ENCODE assay signal across 1 cellular context in the genomic region with DNA sequence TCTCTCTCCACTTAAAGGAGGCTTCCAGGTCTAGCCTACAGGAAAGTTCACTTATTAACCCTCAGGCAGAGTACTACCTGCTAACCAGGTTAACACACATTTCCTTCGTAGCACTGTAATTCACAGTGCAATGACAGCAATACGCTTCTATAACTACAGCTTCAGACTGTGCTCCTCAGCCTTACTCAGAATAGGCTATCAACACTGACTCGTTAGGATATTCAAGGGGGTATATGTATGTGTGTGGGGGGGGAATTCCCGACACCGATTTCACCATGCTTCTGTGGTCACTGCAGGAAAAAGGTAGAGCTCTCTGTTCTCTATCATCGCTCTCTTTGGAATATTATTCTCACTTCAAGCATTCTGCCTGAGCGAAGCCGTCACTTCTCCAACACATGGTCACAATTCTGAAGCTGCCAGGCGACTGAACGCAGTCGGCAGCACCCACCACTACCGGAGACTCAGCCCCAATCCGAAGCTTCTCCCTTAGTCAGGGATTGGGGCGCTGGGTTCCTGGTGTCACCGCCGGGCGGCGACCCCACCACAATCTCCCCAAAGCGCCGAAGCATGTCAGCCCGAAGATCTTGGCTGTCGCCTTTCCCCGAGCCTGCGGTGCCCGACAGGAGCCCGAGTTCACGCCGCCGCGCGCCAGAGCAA.
TF ChIP-seq lines count a peak whose summit lies in the region.

No MANE protein-coding gene starts in this region.

TF ChIP-seq in GM12878, 131 proteins besides CTCF, POLR2A, EP300 and RAD21:
- TF ChIP-seq MXI1 (IDR thresholded peaks at IDR 0.05; ENCODE audit: low read depth, low read length) (peak; percentile 55), SREBF1 (IDR thresholded peaks at IDR 0.05; ENCODE audit: low read length) (no peak), ZNF274 (IDR thresholded peaks at IDR 0.05; ENCODE audit: insufficient read depth, insufficient read length) (no peak), MEF2B (IDR thresholded peaks at IDR 0.05; ENCODE audit: partially characterized antibody, poor library complexity, severe bottlenecking) (no peak), TBL1XR1 (IDR thresholded peaks at IDR 0.05; ENCODE audit: low read depth, low read length) (0 out of 2 replicates have a peak, but pooled peaks have one; percentile 4), RUNX3 (IDR thresholded peaks at IDR 0.05; ENCODE audit: low read length) (peak; percentile 86), CBFB (IDR thresholded peaks at IDR 0.05; ENCODE audit: low read depth) (0 out of 2 replicates have a peak, but pooled peaks have one; percentile 23), ATF7 (IDR thresholded peaks at IDR 0.05; ENCODE audit: low read depth) (0 out of 2 replicates have a peak, but pooled peaks have one; percentile 9), EGR1 (IDR thresholded peaks at IDR 0.05; ENCODE audit: borderline replicate concordance in 1 of 2, low read depth in 2 of 2, low read length in 2 of 2) (no peak), PAX5 (IDR thresholded peaks at IDR 0.05; ENCODE audit: borderline replicate concordance, low read depth, low read length) (no peak), KDM1A (IDR thresholded peaks at IDR 0.05; ENCODE audit: borderline replicate concordance) (no peak), ZNF24 (IDR thresholded peaks at IDR 0.05) (no peak), POLR2AphosphoS2 (IDR thresholded peaks at IDR 0.05; ENCODE audit: low read depth, low read length) (no peak; the same call in 1 of the 2 replicates), TCF7 (IDR thresholded peaks at IDR 0.05; ENCODE audit: borderline replicate concordance) (no peak), SIN3A (IDR thresholded peaks at IDR 0.05; ENCODE audit: low read depth, low read length) (peak; percentile 51; the same call in 1 of the 2 replicates), NFIC (IDR thresholded peaks at IDR 0.05; ENCODE audit: low read depth, low read length) (no peak), CREB1 (IDR thresholded peaks at IDR 0.05; ENCODE audit: low read depth) (0 out of 2 replicates have a peak, but pooled peaks have one; percentile 11)
- TF ChIP-seq, protein P1, sequence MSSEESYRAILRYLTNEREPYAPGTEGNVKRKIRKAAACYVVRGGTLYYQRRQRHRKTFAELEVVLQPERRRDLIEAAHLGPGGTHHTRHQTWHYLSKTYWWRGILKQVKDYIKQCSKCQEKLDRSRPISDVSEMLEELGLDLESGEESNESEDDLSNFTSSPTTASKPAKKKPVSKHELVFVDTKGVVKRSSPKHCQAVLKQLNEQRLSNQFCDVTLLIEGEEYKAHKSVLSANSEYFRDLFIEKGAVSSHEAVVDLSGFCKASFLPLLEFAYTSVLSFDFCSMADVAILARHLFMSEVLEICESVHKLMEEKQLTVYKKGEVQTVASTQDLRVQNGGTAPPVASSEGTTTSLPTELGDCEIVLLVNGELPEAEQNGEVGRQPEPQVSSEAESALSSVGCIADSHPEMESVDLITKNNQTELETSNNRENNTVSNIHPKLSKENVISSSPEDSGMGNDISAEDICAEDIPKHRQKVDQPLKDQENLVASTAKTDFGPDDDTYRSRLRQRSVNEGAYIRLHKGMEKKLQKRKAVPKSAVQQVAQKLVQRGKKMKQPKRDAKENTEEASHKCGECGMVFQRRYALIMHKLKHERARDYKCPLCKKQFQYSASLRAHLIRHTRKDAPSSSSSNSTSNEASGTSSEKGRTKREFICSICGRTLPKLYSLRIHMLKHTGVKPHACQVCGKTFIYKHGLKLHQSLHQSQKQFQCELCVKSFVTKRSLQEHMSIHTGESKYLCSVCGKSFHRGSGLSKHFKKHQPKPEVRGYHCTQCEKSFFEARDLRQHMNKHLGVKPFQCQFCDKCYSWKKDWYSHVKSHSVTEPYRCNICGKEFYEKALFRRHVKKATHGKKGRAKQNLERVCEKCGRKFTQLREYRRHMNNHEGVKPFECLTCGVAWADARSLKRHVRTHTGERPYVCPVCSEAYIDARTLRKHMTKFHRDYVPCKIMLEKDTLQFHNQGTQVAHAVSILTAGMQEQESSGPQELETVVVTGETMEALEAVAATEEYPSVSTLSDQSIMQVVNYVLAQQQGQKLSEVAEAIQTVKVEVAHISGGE (CRISPR knock-in tag; IDR thresholded peaks at IDR 0.05), result no peak
- TF ChIP-seq, protein P2, sequence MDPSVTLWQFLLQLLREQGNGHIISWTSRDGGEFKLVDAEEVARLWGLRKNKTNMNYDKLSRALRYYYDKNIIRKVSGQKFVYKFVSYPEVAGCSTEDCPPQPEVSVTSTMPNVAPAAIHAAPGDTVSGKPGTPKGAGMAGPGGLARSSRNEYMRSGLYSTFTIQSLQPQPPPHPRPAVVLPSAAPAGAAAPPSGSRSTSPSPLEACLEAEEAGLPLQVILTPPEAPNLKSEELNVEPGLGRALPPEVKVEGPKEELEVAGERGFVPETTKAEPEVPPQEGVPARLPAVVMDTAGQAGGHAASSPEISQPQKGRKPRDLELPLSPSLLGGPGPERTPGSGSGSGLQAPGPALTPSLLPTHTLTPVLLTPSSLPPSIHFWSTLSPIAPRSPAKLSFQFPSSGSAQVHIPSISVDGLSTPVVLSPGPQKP (IDR thresholded peaks at IDR 0.05; ENCODE audit: low read depth, low read length), result 0 out of 2 replicates have a peak, but pooled peaks have one; percentile 10
- TF ChIP-seq, protein P3, sequence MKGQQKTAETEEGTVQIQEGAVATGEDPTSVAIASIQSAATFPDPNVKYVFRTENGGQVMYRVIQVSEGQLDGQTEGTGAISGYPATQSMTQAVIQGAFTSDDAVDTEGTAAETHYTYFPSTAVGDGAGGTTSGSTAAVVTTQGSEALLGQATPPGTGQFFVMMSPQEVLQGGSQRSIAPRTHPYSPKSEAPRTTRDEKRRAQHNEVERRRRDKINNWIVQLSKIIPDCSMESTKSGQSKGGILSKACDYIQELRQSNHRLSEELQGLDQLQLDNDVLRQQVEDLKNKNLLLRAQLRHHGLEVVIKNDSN (IDR thresholded peaks at IDR 0.05; ENCODE audit: borderline replicate concordance, extremely low read length, insufficient read depth, low read depth, low read length), result no peak
- TF ChIP-seq, protein P4, sequence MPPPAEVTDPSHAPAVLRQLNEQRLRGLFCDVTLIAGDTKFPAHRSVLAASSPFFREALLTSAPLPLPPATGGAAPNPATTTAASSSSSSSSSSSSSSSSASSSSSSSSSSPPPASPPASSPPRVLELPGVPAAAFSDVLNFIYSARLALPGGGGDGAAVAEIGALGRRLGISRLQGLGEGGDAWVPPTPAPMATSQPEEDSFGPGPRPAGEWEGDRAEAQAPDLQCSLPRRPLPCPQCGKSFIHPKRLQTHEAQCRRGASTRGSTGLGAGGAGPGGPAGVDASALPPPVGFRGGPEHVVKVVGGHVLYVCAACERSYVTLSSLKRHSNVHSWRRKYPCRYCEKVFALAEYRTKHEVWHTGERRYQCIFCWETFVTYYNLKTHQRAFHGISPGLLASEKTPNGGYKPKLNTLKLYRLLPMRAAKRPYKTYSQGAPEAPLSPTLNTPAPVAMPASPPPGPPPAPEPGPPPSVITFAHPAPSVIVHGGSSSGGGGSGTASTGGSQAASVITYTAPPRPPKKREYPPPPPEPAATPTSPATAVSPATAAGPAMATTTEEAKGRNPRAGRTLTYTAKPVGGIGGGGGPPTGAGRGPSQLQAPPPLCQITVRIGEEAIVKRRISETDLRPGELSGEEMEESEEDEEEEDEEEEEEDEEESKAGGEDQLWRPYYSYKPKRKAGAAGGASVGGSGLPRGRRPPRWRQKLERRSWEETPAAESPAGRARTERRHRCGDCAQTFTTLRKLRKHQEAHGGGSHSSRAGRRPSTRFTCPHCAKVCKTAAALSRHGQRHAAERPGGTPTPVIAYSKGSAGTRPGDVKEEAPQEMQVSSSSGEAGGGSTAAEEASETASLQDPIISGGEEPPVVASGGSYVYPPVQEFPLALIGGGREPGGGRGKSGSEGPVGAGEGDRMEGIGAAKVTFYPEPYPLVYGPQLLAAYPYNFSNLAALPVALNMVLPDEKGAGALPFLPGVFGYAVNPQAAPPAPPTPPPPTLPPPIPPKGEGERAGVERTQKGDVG (CRISPR knock-in tag; IDR thresholded peaks at IDR 0.05), result no peak
- TF ChIP-seq, protein P5, sequence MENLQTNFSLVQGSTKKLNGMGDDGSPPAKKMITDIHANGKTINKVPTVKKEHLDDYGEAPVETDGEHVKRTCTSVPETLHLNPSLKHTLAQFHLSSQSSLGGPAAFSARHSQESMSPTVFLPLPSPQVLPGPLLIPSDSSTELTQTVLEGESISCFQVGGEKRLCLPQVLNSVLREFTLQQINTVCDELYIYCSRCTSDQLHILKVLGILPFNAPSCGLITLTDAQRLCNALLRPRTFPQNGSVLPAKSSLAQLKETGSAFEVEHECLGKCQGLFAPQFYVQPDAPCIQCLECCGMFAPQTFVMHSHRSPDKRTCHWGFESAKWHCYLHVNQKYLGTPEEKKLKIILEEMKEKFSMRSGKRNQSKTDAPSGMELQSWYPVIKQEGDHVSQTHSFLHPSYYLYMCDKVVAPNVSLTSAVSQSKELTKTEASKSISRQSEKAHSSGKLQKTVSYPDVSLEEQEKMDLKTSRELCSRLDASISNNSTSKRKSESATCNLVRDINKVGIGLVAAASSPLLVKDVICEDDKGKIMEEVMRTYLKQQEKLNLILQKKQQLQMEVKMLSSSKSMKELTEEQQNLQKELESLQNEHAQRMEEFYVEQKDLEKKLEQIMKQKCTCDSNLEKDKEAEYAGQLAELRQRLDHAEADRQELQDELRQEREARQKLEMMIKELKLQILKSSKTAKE (IDR thresholded peaks at IDR 0.05; ENCODE audit: low read depth, poor library complexity, severe bottlenecking), result no peak
- TF ChIP-seq, protein P6, sequence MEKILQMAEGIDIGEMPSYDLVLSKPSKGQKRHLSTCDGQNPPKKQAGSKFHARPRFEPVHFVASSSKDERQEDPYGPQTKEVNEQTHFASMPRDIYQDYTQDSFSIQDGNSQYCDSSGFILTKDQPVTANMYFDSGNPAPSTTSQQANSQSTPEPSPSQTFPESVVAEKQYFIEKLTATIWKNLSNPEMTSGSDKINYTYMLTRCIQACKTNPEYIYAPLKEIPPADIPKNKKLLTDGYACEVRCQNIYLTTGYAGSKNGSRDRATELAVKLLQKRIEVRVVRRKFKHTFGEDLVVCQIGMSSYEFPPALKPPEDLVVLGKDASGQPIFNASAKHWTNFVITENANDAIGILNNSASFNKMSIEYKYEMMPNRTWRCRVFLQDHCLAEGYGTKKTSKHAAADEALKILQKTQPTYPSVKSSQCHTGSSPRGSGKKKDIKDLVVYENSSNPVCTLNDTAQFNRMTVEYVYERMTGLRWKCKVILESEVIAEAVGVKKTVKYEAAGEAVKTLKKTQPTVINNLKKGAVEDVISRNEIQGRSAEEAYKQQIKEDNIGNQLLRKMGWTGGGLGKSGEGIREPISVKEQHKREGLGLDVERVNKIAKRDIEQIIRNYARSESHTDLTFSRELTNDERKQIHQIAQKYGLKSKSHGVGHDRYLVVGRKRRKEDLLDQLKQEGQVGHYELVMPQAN (conservative IDR thresholded peaks at IDR 0.05), result peak; percentile 78; the same call in 1 of the 2 replicates
